ENCODE assay signal across 8 cellular contexts in genomic region chr12:109573029-109573913, GRCh38. TPM values are rescaled to one million over a fixed set of nuclear protein-coding genes. Genes with fewer than 3 reads are reported as not detected.
DNase-seq lines count a peak whose midpoint lies in the region; ATAC-seq and TF ChIP-seq lines count a peak whose summit lies in the region.

Gene MMAB, minus strand, starts transcription at chr12:109573504. Its CDS starts 24 bp downstream, at chr12:109573480.
Gene MVK, plus strand, starts transcription at chr12:109573794. Its CDS starts 1,029 bp downstream, at chr12:109574823.

- TF ChIP-seq CTCF in DOHH2 (IDR thresholded peaks at IDR 0.05; ENCODE audit: low read depth, low read length, poor library complexity, severe bottlenecking) (no peak), GM23338 (conservative IDR thresholded peaks at IDR 0.05; ENCODE audit: low read depth in 2 of 2) (no peak)

- H3K36me3 Mint-ChIP-seq in GM23338 (ENCODE audit: low read depth) (peaks cover 32% of the 10 kb centered on the region), naive B cell (peaks cover 0 to 1% of the 10 kb centered on the region in 2 donors)
- peaks cover 50% of the 10 kb centered on the region for H3K36me3 Mint-ChIP-seq in stimulated activated memory B cell treated with anti-CD40 and anti-IgM and Interleukin-4, amounts not matched to agents 10 μg/mL and 1 μg/mL and 100 μg/mL, for 72 hours

- peak within 1 kb of the TSS; percentile 58; the same call in 1 of the 2 replicates for H2AFZ ChIP-seq in GM23338

- H3K36me3 ChIP-seq in DOHH2 (ENCODE audit: control insufficient read depth, low read length) (peaks cover 85% of the 10 kb centered on the region), GM23338 (ENCODE audit: insufficient read depth) (peaks cover 18% of the 10 kb centered on the region)

- H3K9me2 ChIP-seq in DOHH2 (replicated peaks; ENCODE audit: control insufficient read depth, low read length) (no peaks in the 10 kb centered on the region), GM23338 (ENCODE audit: insufficient read depth) (peaks cover 5% of the 10 kb centered on the region; the same call in 1 of the 2 replicates)

- H3K4me1 ChIP-seq in DOHH2 (ENCODE audit: control insufficient read depth, low read length) (peaks cover 25% of the 10 kb centered on the region), GM23338 (ENCODE audit: insufficient read depth) (peaks cover 14% of the 10 kb centered on the region; the same call in 1 of the 2 replicates)

- peaks cover 51% of the 10 kb centered on the region for H3K79me2 ChIP-seq in DOHH2 (ENCODE audit: control insufficient read depth, low read length)
- H3K79me2 ChIP-seq in GM23338 (replicated peaks; ENCODE audit: insufficient read depth), result peaks cover 20% of the 10 kb centered on the region

- H3K4me1 Mint-ChIP-seq in GM23338 (peaks cover 16% of the 10 kb centered on the region), naive B cell (peaks cover 17 to 32% (median 24%) of the 10 kb centered on the region in 3 donors)
- peaks cover 32% of the 10 kb centered on the region for H3K4me1 Mint-ChIP-seq in stimulated activated memory B cell treated with anti-CD40 and anti-IgM and Interleukin-4, amounts not matched to agents 10 μg/mL and 1 μg/mL and 100 μg/mL, for 72 hours

- no peaks in the 10 kb centered on the region; the same call in 1 of the 2 replicates for H3F3A ChIP-seq in DOHH2 (ENCODE audit: control insufficient read depth, insufficient read depth)
- H3F3A ChIP-seq in GM23338 (replicated peaks; ENCODE audit: low read depth), result no peaks in the 10 kb centered on the region

- H4K20me1 ChIP-seq in DOHH2 (ENCODE audit: control insufficient read depth, insufficient read depth, low read depth, low read length) (no peaks in the 10 kb centered on the region), GM23338 (replicated peaks; ENCODE audit: insufficient read depth) (no peaks in the 10 kb centered on the region)

- H3K9me3 Mint-ChIP-seq in GM23338 (no peaks in the 10 kb centered on the region), naive B cell (no peaks in the 10 kb centered on the region)
- H3K9me3 Mint-ChIP-seq in stimulated activated memory B cell treated with anti-CD40 and anti-IgM and Interleukin-4, amounts not matched to agents 10 μg/mL and 1 μg/mL and 100 μg/mL, for 72 hours, result no peaks in the 10 kb centered on the region

- H3K27me3 Mint-ChIP-seq in GM23338 (ENCODE audit: insufficient read depth, low read depth, poor library complexity) (peaks cover 9% of the 10 kb centered on the region), naive B cell (no peaks in the 10 kb centered on the region)
- H3K27me3 Mint-ChIP-seq in stimulated activated memory B cell treated with anti-CD40 and anti-IgM and Interleukin-4, amounts not matched to agents 10 μg/mL and 1 μg/mL and 100 μg/mL, for 72 hours, result no peaks in the 10 kb centered on the region

- H3K27ac Mint-ChIP-seq in GM23338 (peak within 1 kb of the TSS; percentile 96), naive B cell (peak within 1 kb of the TSS; percentile 96 to 99 (median 98))
- H3K27ac Mint-ChIP-seq in stimulated activated memory B cell treated with anti-CD40 and anti-IgM and Interleukin-4, amounts not matched to agents 10 μg/mL and 1 μg/mL and 100 μg/mL, for 72 hours, result peak within 1 kb of the TSS; percentile 99

- peak within 1 kb of the TSS; percentile 94 for H3K4me2 ChIP-seq in DOHH2 (ENCODE audit: low read length)
- peak within 1 kb of the TSS; percentile 95 for H3K4me2 ChIP-seq in GM23338

- peak within 1 kb of the TSS; percentile 78 for H3K27ac ChIP-seq in DOHH2 (ENCODE audit: low read depth, low read length)
- no peak within 1 kb of the TSS for H3K27ac ChIP-seq in GM23338 (ENCODE audit: low read depth)

- H3K4me3 ChIP-seq in DOHH2 (ENCODE audit: low read length) (peak within 1 kb of the TSS; percentile 98), GM23338 (peak within 1 kb of the TSS; percentile 78)

- no peaks in the 10 kb centered on the region for H3K9me3 ChIP-seq in DOHH2 (ENCODE audit: control insufficient read depth, insufficient read depth, low read length)

- peak; percentile 97 for ATAC-seq in GM23338
- ATAC-seq in naive B cell (ENCODE audit: low read depth in 2 of 2), result peak; percentile 89 to 91
- ATAC-seq in stimulated activated memory B cell treated with anti-CD40 and anti-IgM and Interleukin-4, amounts not matched to agents 10 μg/mL and 1 μg/mL and 100 μg/mL, for 72 hours, result peak; percentile 98

- peak; percentile 100 for DNase-seq in GM23338 (ENCODE audit: low spot score)
- peak; percentile 97 for DNase-seq in LHCN-M2 (ENCODE audit: low read depth)
- peak; percentile 99 for DNase-seq in RPMI8226
- DNase-seq in activated T-helper 1 cell treated with anti-CD3 and anti-CD28 coated beads, Interleukin-2, amount 50 U/mL, for 16 hours (ENCODE audit: low read depth in 1 of 2, low spot score in 1 of 2), result peak; percentile 94 to 95
- DNase-seq in fibroblast of gingiva (ENCODE audit: low read depth), result peak; percentile 99
- peak; percentile 99 for DNase-seq in naive B cell

- H3K4me3 Mint-ChIP-seq in GM23338, result peak within 1 kb of the TSS; percentile 78
- peak within 1 kb of the TSS; percentile 93 to 97 (median 96) for H3K4me3 Mint-ChIP-seq in naive B cell
- H3K4me3 Mint-ChIP-seq in stimulated activated memory B cell treated with anti-CD40 and anti-IgM and Interleukin-4, amounts not matched to agents 10 μg/mL and 1 μg/mL and 100 μg/mL, for 72 hours, result peak within 1 kb of the TSS; percentile 97

- no peaks in the 10 kb centered on the region for H3K27me3 ChIP-seq in DOHH2 (ENCODE audit: control insufficient read depth, low read length)
- H3K27me3 ChIP-seq in GM23338 (ENCODE audit: insufficient read depth), result no peaks in the 10 kb centered on the region

TF ChIP-seq in GM23338, 12 proteins besides CTCF, POLR2A, EP300 and RAD21 (continues in another document):
- TF ChIP-seq CREB1 (CRISPR knock-in tag; IDR thresholded peaks at IDR 0.05; ENCODE audit: low read depth) (peak; percentile 100), STAT1 (IDR thresholded peaks at IDR 0.05; ENCODE audit: unreplicated experiment) (no peak), EZH2 (IDR thresholded peaks at IDR 0.05; ENCODE audit: low read depth, unreplicated experiment) (no peak), ZNF331 (CRISPR knock-in tag; IDR thresholded peaks at IDR 0.05; ENCODE audit: low read depth) (no peak), REST (IDR thresholded peaks at IDR 0.05; ENCODE audit: unreplicated experiment) (no peak), POLR2AphosphoS5 (IDR thresholded peaks at IDR 0.05; ENCODE audit: low read depth) (peak; percentile 71), EZH2phosphoT487 (IDR thresholded peaks at IDR 0.05; ENCODE audit: unreplicated experiment) (no peak), ETS1 (IDR thresholded peaks at IDR 0.05) (no peak)

RNA-seq across cellular contexts. Expression of gene MMAB, which starts in this region (rescaled TPM):
- 24.7 and 41.6 TPM in 2 replicates for total RNA-seq in GM23338 (2014; rRNA removed; shearing (Covaris generic))
- 36.7 and 38.5 TPM in 2 replicates for polyA plus RNA-seq in GM23338 (2016; fragmentation: Nextera tagmentation; extraction: Ambion mirVana)
- 25.3 and 26.6 TPM in 2 replicates for total RNA-seq in LHCN-M2 (2014; rRNA removed)
- polyA plus RNA-seq in LHCN-M2 (2012), result 43.4 TPM
- polyA plus RNA-seq in naive B cell (ENCODE audit: low read depth in 6 of 6), result 10 to 100 TPM; 24.0 to 39.5 (median 36.0) TPM

RNA-seq across cellular contexts. Expression of gene MVK, which starts in this region (rescaled TPM):
- total RNA-seq in GM23338 (2014; rRNA removed; shearing (Covaris generic)), result 29.0 and 40.1 TPM in 2 replicates
- polyA plus RNA-seq in GM23338 (2016; fragmentation: Nextera tagmentation; extraction: Ambion mirVana) (16.7 and 18.5 TPM in 2 replicates), naive B cell (ENCODE audit: low read depth in 6 of 6) (1 to 10 TPM; 2.8 to 4.6 (median 3.6) TPM)
- 13.8 and 15.3 TPM in 2 replicates for total RNA-seq in LHCN-M2 (2014; rRNA removed)
- polyA plus RNA-seq in LHCN-M2 (2012), result 17.7 TPM
